In genomic region chr1:247366345-247366744, GRCh38 we compare ENCODE assay signal across 1 cellular context. TPM values are rescaled to one million over a fixed set of nuclear protein-coding genes. Genes with fewer than 3 reads are reported as not detected.
"Had no signal": no experiment of that assay in that cellular context is flagged by ENCODE, and none has a peak within 500 bp of the region (broad histone marks: within the 10 kb centered on the region; RNA-seq: fewer than 3 reads in every experiment).

No MANE protein-coding gene starts in this region.

RNA-seq across cellular contexts. Expression of gene NLRP3, which starts 49.6 kb away (rescaled TPM):
- total RNA-seq: G401 had no signal
